14 cellular contexts compared by ENCODE assay signal in genomic region chr14:64114796-64115195, GRCh38.
"Had no signal": no experiment of that assay in that cellular context is flagged by ENCODE, and none has a peak within 500 bp of the region (broad histone marks: within the 10 kb centered on the region; RNA-seq: fewer than 3 reads in every experiment).

No MANE protein-coding gene starts in this region.

- H3K4me1 Mint-ChIP-seq: immature natural killer cell had no signal

- H3K27me3 Mint-ChIP-seq: activated CD4-positive, alpha-beta memory T cell treated with anti-CD3 and anti-CD28 coated beads for 36 hours had no signal

- H3K9me3 Mint-ChIP-seq: activated CD4-positive, alpha-beta memory T cell treated with anti-CD3 and anti-CD28 coated beads for 36 hours; endodermal cell; immature natural killer cell; nephron had no signal

- H3K4me3 ChIP-seq: adrenal gland, body of pancreas, mucosa of descending colon, SJCRH30, stomach had no signal

- H3K9me3 ChIP-seq: adrenal gland, body of pancreas, mucosa of descending colon, SJCRH30, stomach had no signal

- H3K27ac Mint-ChIP-seq: activated CD4-positive, alpha-beta memory T cell treated with anti-CD3 and anti-CD28 coated beads for 36 hours; endodermal cell; immature natural killer cell; nephron had no signal

- H3K36me3 ChIP-seq: adrenal gland had no signal

- H3K4me3 Mint-ChIP-seq: activated CD4-positive, alpha-beta memory T cell treated with anti-CD3 and anti-CD28 coated beads for 36 hours; endodermal cell; immature natural killer cell; nephron had no signal

- H3K27me3 ChIP-seq: adrenal gland, body of pancreas, SJCRH30, stomach had no signal

- H3K4me1 ChIP-seq: SJCRH30 had no signal

- ATAC-seq: body of pancreas had no signal

- H3K27ac ChIP-seq: adrenal gland, SJCRH30, stomach had no signal

- DNase-seq: activated CD4-positive, alpha-beta memory T cell treated with anti-CD3 and anti-CD28 coated beads for 36 hours; activated naive CD4-positive, alpha-beta T cell treated with Interleukin-2 at 50 U/mL for 16 hours; dermis blood vessel endothelial cell; immature natural killer cell; mucosa of descending colon; occipital lobe; SJCRH30; stimulated activated CD4-positive, alpha-beta T cell treated with anti-CD3 and anti-CD28 coated beads, Interleukin-4, amount 100 ng/mL, for 4 hours; stomach; trophoblast cell had no signal
